8 cellular contexts compared by ENCODE assay signal in genomic region chr16:89507834-89508590, GRCh38. TPM values are rescaled to one million over a fixed set of nuclear protein-coding genes. Genes with fewer than 3 reads are reported as not detected.
A peak's percentile ranks its signal among the peaks of the same experiment; 100 is the strongest.
DNase-seq lines count a peak whose midpoint lies in the region; ATAC-seq, FAIRE-seq and TF ChIP-seq lines count a peak whose summit lies in the region.

SPG7 (plus strand) TSS chr16:89508403; CDS start chr16:89508418, 15 bp downstream.

- H3K9me3 Mint-ChIP-seq in dendritic cell treated with granulocyte-macrophage colony-stimulating factor and Interleukin-4, amounts not matched to agents 40 ng/mL and 50 ng/mL, for 4 days = no peaks in the 10 kb centered on the region

- DNase-seq in BJ (ENCODE audit: low read depth) (no peak), NCI-H748 (lab: John Stamatoyannopoulos, UW; ENCODE audit: unreplicated experiment) (peak; percentile 79), HepG2 (ENCODE audit: low spot score) (peak; percentile 75)
- DNase-seq in activated CD4-positive, alpha-beta T cell treated with anti-CD3 and anti-CD28 coated beads, Interleukin-2, amount 50 U/mL, for 1 hour = peak; percentile 88
- peak; percentile 86 to 89 for DNase-seq in stimulated activated CD4-positive, alpha-beta T cell treated with anti-CD3 and anti-CD28 coated beads, Interleukin-2, amount 100 ng/mL, for 48 hours

- no peaks in the 10 kb centered on the region for H3K27me3 ChIP-seq in BJ (ENCODE audit: control insufficient read depth, insufficient read depth, low read length)
- no peaks in the 10 kb centered on the region; a peak in 1 of 5 replicates for H3K27me3 ChIP-seq in HepG2 (ENCODE audit: control insufficient read depth in 1 of 2, insufficient read depth in 2 of 2, low read length in 2 of 2)

- no peak within 1 kb of the TSS for H2AFZ ChIP-seq in HepG2 (ENCODE audit: low read length)

- peak within 1 kb of the TSS; percentile 85 for H3K27ac Mint-ChIP-seq in dendritic cell treated with granulocyte-macrophage colony-stimulating factor and Interleukin-4, amounts not matched to agents 40 ng/mL and 50 ng/mL, for 4 days

- H3K27me3 Mint-ChIP-seq in dendritic cell treated with granulocyte-macrophage colony-stimulating factor and Interleukin-4, amounts not matched to agents 40 ng/mL and 50 ng/mL, for 4 days = no peaks in the 10 kb centered on the region

- H3K27ac ChIP-seq in HepG2 (ENCODE audit: extremely low read length, insufficient read depth, low read length) = peak within 1 kb of the TSS; percentile 88

- no peak for FAIRE-seq in HepG2 (lab: Jason Lieb, UNC)

- peaks cover 12% of the 10 kb centered on the region for H4K20me1 ChIP-seq in HepG2 (ENCODE audit: insufficient read depth, low read length)

- ATAC-seq in HG03378 (IDR thresholded peaks at IDR 0.05; ENCODE audit: unreplicated experiment) = peak; percentile 43
- peak; percentile 70 for ATAC-seq in HepG2

- CTCF ChIA-PET in BJ (lab: Yijun Ruan, JAX) = interaction anchor here (0.6 to 2.9 kb wide), 10 partner anchors 13 to 267 kb away, joined by 3 to 9 read pairs (median 4); no protein-coding TSS in a partner anchor
- CTCF ChIA-PET in HepG2 (lab: Yijun Ruan, JAX; ENCODE audit: low intra/inter-chr PET ratio, low total read pairs) = no interaction called here

- in situ Hi-C loops in HepG2 (cut with HindIII; ENCODE audit: extremely low pct_ligation_motif_present, low pct_unique_long_range_greater_than_20kb) = no loop called here

- no peaks in the 10 kb centered on the region for H3K9me3 ChIP-seq in HepG2 (ENCODE audit: low read length)

- WGBS in HepG2 (ENCODE audit: low lambda C conversion rate) = under 1% methylated on average over 24 of the region's 90 CpGs

- TF ChIP-seq CTCF in BJ (IDR thresholded peaks at IDR 0.05; ENCODE audit: insufficient read depth, low read depth, low read length) (no peak), HepG2 (CRISPR knock-in tag; IDR thresholded peaks at IDR 0.05) (peak; percentile 28; the same call in 1 of the 2 replicates)

- H3K36me3 ChIP-seq in BJ (ENCODE audit: control insufficient read depth, insufficient read depth, low read length) (peaks cover 11% of the 10 kb centered on the region), HepG2 (replicated peaks in 1 of 2; ENCODE audit: control insufficient read depth in 1 of 2, insufficient read depth in 2 of 2, low read length in 2 of 2) (peaks cover 14 to 22% of the 10 kb centered on the region in 2 experiments)

- peak within 1 kb of the TSS; percentile 98 for H3K9ac ChIP-seq in HepG2 (ENCODE audit: insufficient read depth, low read depth, low read length)

- H3K4me1 Mint-ChIP-seq in dendritic cell treated with granulocyte-macrophage colony-stimulating factor and Interleukin-4, amounts not matched to agents 40 ng/mL and 50 ng/mL, for 4 days (ENCODE audit: low read depth) = peaks cover 46% of the 10 kb centered on the region

- TF ChIP-seq POLR2A in GM19193 (IDR thresholded peaks at IDR 0.05; ENCODE audit: extremely low read depth, insufficient read depth, insufficient read length) (peak; percentile 95), HepG2 (IDR thresholded peaks at IDR 0.05; ENCODE audit: insufficient read depth in 1 of 2, low read depth in 2 of 2, low read length in 2 of 2) (peak; percentile 65 to 94)

- intact Hi-C loops in dendritic cell treated with granulocyte-macrophage colony-stimulating factor and Interleukin-4, amounts not matched to agents 40 ng/mL and 50 ng/mL, for 4 days (cut with micrococcal nuclease) = loop anchor here (5.0 kb wide), 3 partner anchors 36 to 391 kb away; no protein-coding TSS in a partner anchor
- intact Hi-C loops in HepG2 (cut with micrococcal nuclease; ENCODE audit: unreplicated experiment) = loop anchor here (2.0 to 5.0 kb wide), 5 partner anchors 49 to 266 kb away; no protein-coding TSS in a partner anchor

- peaks cover 57% of the 10 kb centered on the region for H3K4me1 ChIP-seq in HepG2 (ENCODE audit: insufficient read depth, low read length)

- TF ChIP-seq EP300 in HepG2 (IDR thresholded peaks at IDR 0.05; ENCODE audit: low read depth in 2 of 2, low read length in 2 of 2) (0 out of 4 replicates have a peak, but pooled peaks of 1 of the 2 experiments have one; percentile 18), HepG2 (CRISPR knock-in tag; IDR thresholded peaks at IDR 0.05; ENCODE audit: borderline replicate concordance) (no peak)

- H3K4me3 ChIP-seq in BJ (ENCODE audit: low read depth, low read length) = peak within 1 kb of the TSS; percentile 86
- peak within 1 kb of the TSS; percentile 75 to 93 (median 83) for H3K4me3 ChIP-seq in HepG2 (replicated peaks in 1 of 3; ENCODE audit: insufficient read depth in 1 of 3, low read depth in 2 of 3, low read length in 3 of 3)

- H3K4me2 ChIP-seq in HepG2 (ENCODE audit: low read depth, low read length) = peak within 1 kb of the TSS; percentile 97

- peak; percentile 64 for TF ChIP-seq RAD21 in HepG2 (CRISPR knock-in tag; IDR thresholded peaks at IDR 0.05)

- peaks cover 47% of the 10 kb centered on the region for H3K79me2 ChIP-seq in HepG2 (ENCODE audit: insufficient read depth, low read length)

- POLR2A ChIA-PET in BJ (lab: Charles Lee) = interaction anchor here (0.6 kb wide), 1 partner anchor 10 kb away, joined by 11 read pairs; no protein-coding TSS in a partner anchor
- POLR2A ChIA-PET in HepG2 (lab: Yijun Ruan, JAX) = interaction anchor here (0.5 to 3.1 kb wide), 29 partner anchors 9 to 502 kb away, joined by 3 to 23 read pairs (median 4); no protein-coding TSS in a partner anchor

- H3K4me3 Mint-ChIP-seq in dendritic cell treated with granulocyte-macrophage colony-stimulating factor and Interleukin-4, amounts not matched to agents 40 ng/mL and 50 ng/mL, for 4 days = peak within 1 kb of the TSS; percentile 78

- H3K36me3 Mint-ChIP-seq in dendritic cell treated with granulocyte-macrophage colony-stimulating factor and Interleukin-4, amounts not matched to agents 40 ng/mL and 50 ng/mL, for 4 days (ENCODE audit: low read depth) = peaks cover 27% of the 10 kb centered on the region

- BruUV-seq in HepG2 (replicated peaks; lab: Mats Ljungman, UMichigan) = no TSS peak

TF ChIP-seq in HepG2, 621 proteins besides CTCF, POLR2A, EP300 and RAD21 (continues in another document):
- peak; percentile 70 for TF ChIP-seq SPEN (CRISPR knock-in tag; IDR thresholded peaks at IDR 0.05; ENCODE audit: low read depth)
- peak; percentile 90 for TF ChIP-seq NRL (CRISPR knock-in tag; IDR thresholded peaks at IDR 0.05; ENCODE audit: borderline replicate concordance)
- peak; percentile 2; the same call in 1 of the 2 replicates for TF ChIP-seq FOXO1 (CRISPR knock-in tag; IDR thresholded peaks at IDR 0.05)
- TF ChIP-seq ZNF891 (CRISPR knock-in tag; IDR thresholded peaks at IDR 0.05) = peak; percentile 84; the same call in 1 of the 2 replicates
- TF ChIP-seq ZNF550 (CRISPR knock-in tag; IDR thresholded peaks at IDR 0.05; ENCODE audit: borderline replicate concordance) = peak; percentile 16; the same call in 1 of the 2 replicates
- TF ChIP-seq KLF12 (CRISPR knock-in tag; IDR thresholded peaks at IDR 0.05; ENCODE audit: borderline replicate concordance) = peak; percentile 79
- peak; percentile 63; the same call in 1 of the 2 replicates for TF ChIP-seq ZNF780A (CRISPR knock-in tag; IDR thresholded peaks at IDR 0.05)
- TF ChIP-seq PTBP1 (IDR thresholded peaks at IDR 0.05; ENCODE audit: low read depth, low read length, poor library complexity, severe bottlenecking) = peak; percentile 76
- no peak for TF ChIP-seq ATF1 (CRISPR knock-in tag; IDR thresholded peaks at IDR 0.05)
- TF ChIP-seq ZNF720 (CRISPR knock-in tag; IDR thresholded peaks at IDR 0.05) = no peak
- 0 out of 2 replicates have a peak, but pooled peaks have one; percentile 13 for TF ChIP-seq ZNF841 (CRISPR knock-in tag; IDR thresholded peaks at IDR 0.05; ENCODE audit: borderline replicate concordance)
- TF ChIP-seq MYC (CRISPR knock-in tag; IDR thresholded peaks at IDR 0.05; ENCODE audit: borderline replicate concordance) = peak; percentile 97
- TF ChIP-seq MIER3 (CRISPR knock-in tag; IDR thresholded peaks at IDR 0.05; ENCODE audit: borderline replicate concordance) = no peak
- TF ChIP-seq, protein P1, sequence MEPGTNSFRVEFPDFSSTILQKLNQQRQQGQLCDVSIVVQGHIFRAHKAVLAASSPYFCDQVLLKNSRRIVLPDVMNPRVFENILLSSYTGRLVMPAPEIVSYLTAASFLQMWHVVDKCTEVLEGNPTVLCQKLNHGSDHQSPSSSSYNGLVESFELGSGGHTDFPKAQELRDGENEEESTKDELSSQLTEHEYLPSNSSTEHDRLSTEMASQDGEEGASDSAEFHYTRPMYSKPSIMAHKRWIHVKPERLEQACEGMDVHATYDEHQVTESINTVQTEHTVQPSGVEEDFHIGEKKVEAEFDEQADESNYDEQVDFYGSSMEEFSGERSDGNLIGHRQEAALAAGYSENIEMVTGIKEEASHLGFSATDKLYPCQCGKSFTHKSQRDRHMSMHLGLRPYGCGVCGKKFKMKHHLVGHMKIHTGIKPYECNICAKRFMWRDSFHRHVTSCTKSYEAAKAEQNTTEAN (CRISPR knock-in tag; conservative IDR thresholded peaks at IDR 0.05) = peak; percentile 90

RNA-seq across cellular contexts. Expression of gene SPG7, which starts in this region (rescaled TPM):
- 36.3 and 45.0 TPM in 2 replicates for polyA plus RNA-seq in BJ (2011; rRNA removed)
- polyA minus RNA-seq in BJ (2011; rRNA and poly(A)+ RNA removed) = 30.9 and 32.4 TPM in 2 replicates
- total RNA-seq in HepG2 (2016; rRNA removed; fragmentation: Illumina TruSeq; extraction: Trizol) = 63.9 and 136 TPM in 2 replicates
- 47.1 and 47.6 TPM in 2 replicates for total RNA-seq in HepG2 (2016; cell fraction: cytosol; rRNA removed; fragmentation: Illumina TruSeq; extraction: Trizol; ENCODE audit: low read depth)
- total RNA-seq in HepG2 (2016; cell fraction: insoluble cytoplasmic fraction; rRNA removed; fragmentation: Illumina TruSeq; extraction: Trizol) = 54.6 and 131 TPM in 2 replicates
- 46.3 and 47.0 TPM in 2 replicates for total RNA-seq in HepG2 (2016; cell fraction: membrane; rRNA removed; fragmentation: Illumina TruSeq; extraction: Trizol)
- 148 and 166 TPM in 2 replicates for total RNA-seq in HepG2 (2016; cell fraction: nucleus; rRNA removed; fragmentation: Illumina TruSeq; extraction: Trizol)
- polyA plus RNA-seq in HepG2 (2011; rRNA removed) = 66.0 and 77.5 TPM in 2 replicates
- polyA plus RNA-seq in HepG2 (2011; cell fraction: cytosol; rRNA removed) = 41.6 and 46.2 TPM in 2 replicates
- polyA plus RNA-seq in HepG2 (2011; cell fraction: nucleus; rRNA removed) = 327 and 378 TPM in 2 replicates
- 69.0 and 72.2 TPM in 2 replicates for polyA plus RNA-seq in HepG2 (2012)
- 8.2 and 9.5 TPM in 2 replicates for polyA plus RNA-seq in HepG2 (2016; cell fraction: cytosol; fragmentation: Illumina TruSeq; extraction: Trizol; ENCODE audit: low read depth)
- polyA plus RNA-seq in HepG2 (2016; cell fraction: insoluble cytoplasmic fraction; fragmentation: Illumina TruSeq; extraction: Trizol; ENCODE audit: low read depth) = 43.3 and 56.0 TPM in 2 replicates
- polyA plus RNA-seq in HepG2 (2016; cell fraction: membrane; fragmentation: Illumina TruSeq; extraction: Trizol; ENCODE audit: low read depth) = 16.9 and 17.6 TPM in 2 replicates
- polyA plus RNA-seq in HepG2 (2016; cell fraction: nucleus; fragmentation: Illumina TruSeq; extraction: Trizol; ENCODE audit: insufficient read depth, low read depth) = 304 and 336 TPM in 2 replicates
- polyA minus RNA-seq in HepG2 (2011; rRNA and poly(A)+ RNA removed; ENCODE audit: low replicate concordance) = 76.1 and 106 TPM in 2 replicates
- 59.0 and 61.6 TPM in 2 replicates for polyA minus RNA-seq in HepG2 (2011; cell fraction: cytosol; rRNA and poly(A)+ RNA removed)
- 140 and 143 TPM in 2 replicates for polyA minus RNA-seq in HepG2 (2011; cell fraction: nucleus; rRNA and poly(A)+ RNA removed)
